In genomic region chr13:39665763-39666162, GRCh38 we compare ENCODE assay signal across 20 cellular contexts.
"Had no signal": no experiment of that assay in that cellular context is flagged by ENCODE, and none has a peak within 500 bp of the region (broad histone marks: within the 10 kb centered on the region; RNA-seq: fewer than 3 reads in every experiment).

No MANE protein-coding gene starts in this region.

- H3K4me3 ChIP-seq: adrenal gland, MG63, SJSA1 had no signal

- H3K27me3 ChIP-seq: adrenal gland, MG63, SJSA1 had no signal

- H3K4me1 ChIP-seq: SJSA1 had no signal

- ATAC-seq: activated CD4-positive, CD25-positive, alpha-beta regulatory T cell treated with anti-CD3 and anti-CD28 coated beads, Interleukin-2, amount 50 U/mL, for 24 hours; activated CD8-positive, alpha-beta T cell treated with anti-CD3 and anti-CD28 coated beads for 36 hours; activated T-cell treated with anti-CD3 and anti-CD28 coated beads, Interleukin-2, amount 50 U/mL, for 72 hours; PC-3 had no signal

- H3K36me3 ChIP-seq: adrenal gland had no signal

- DNase-seq: activated CD4-positive, alpha-beta T cell treated with anti-CD3 and anti-CD28 coated beads for 4 hours; activated CD8-positive, alpha-beta memory T cell treated with anti-CD3 and anti-CD28 coated beads, Interleukin-2, amount 50 U/mL, for 4 hours; activated CD8-positive, alpha-beta T cell treated with anti-CD3 and anti-CD28 coated beads for 36 hours; activated naive CD4-positive, alpha-beta T cell treated with anti-CD3 and anti-CD28 coated beads, Interleukin-2, amount 50 U/mL, for 16 hours; activated naive CD8-positive, alpha-beta T cell treated with anti-CD3 and anti-CD28 coated beads, Interleukin-2, amount 10 ng/mL, durations not matched to agents 7 days and 5 days; activated T-cell treated with anti-CD3 and anti-CD28 coated beads, Interleukin-2, amount 50 U/mL, for 72 hours; adrenal gland; anterior cingulate cortex; cerebellar nuclear complex; MG63; MV-4-11; NCI-H1694 treated with DMSO at 0.1 percent for 48 hours; NCI-H2029 treated with DMSO at 0.1 percent for 48 hours; NCI-H2171; NCI-H2227 treated with DMSO at 0.1 percent for 48 hours; NCI-H446 treated with DMSO at 0.1 percent for 48 hours; NCI-H524 treated with DMSO at 0.1 percent for 48 hours; PC-3 had no signal

- H3K9me3 ChIP-seq: adrenal gland, MG63, SJSA1 had no signal

- H3K27ac ChIP-seq: adrenal gland, SJSA1 had no signal
